ENCODE assay signal across 18 cellular contexts in the genomic region with DNA sequence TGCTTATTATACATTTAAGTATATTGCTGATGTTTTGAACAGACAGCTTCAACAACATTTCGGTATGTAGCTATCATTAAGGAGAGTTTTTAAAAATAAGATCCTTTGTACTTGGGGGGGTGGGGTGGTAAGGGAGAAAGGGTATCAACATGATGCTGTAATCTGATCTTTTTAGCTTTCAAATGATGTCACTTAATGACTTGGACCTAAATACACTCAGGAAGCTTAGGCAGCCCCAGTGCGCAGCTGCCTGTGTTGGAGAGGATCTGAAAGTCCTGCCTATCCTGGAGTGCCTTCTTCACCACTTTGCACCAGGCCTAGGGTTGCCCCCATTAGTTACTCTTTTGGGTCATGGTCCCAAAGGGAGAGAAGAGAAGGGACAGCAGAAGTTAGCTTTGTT. TPM values are rescaled to one million over a fixed set of nuclear protein-coding genes. Genes with fewer than 3 reads are reported as not detected.
DNase-seq lines count a peak whose midpoint lies in the region.
"Had no signal": no experiment of that assay in that cellular context is flagged by ENCODE, and none has a peak within 500 bp of the region (broad histone marks: within the 10 kb centered on the region; RNA-seq: fewer than 3 reads in every experiment).

No MANE protein-coding gene starts in this region.

- no peak overlapping the region for H2BK12ac ChIP-seq in mesenchymal stem cell (ENCODE audit: low read length in 2 of 2)

- no peak overlapping the region for H3K9ac ChIP-seq in mesenchymal stem cell (ENCODE audit: low read length)

- no peak overlapping the region for H4K8ac ChIP-seq in mesenchymal stem cell (ENCODE audit: low read length)

- no peak overlapping the region for H3K4me3 Mint-ChIP-seq in dendritic cell treated with granulocyte-macrophage colony-stimulating factor and Interleukin-4, amounts not matched to agents 40 ng/mL and 50 ng/mL, for 4 days
- H3K4me3 Mint-ChIP-seq: CD8-positive, alpha-beta memory T cell had no signal

- no peak overlapping the region for H4K91ac ChIP-seq in mesenchymal stem cell (ENCODE audit: low read length)

- H2BK15ac ChIP-seq in mesenchymal stem cell (ENCODE audit: low read depth, poor library complexity, severe bottlenecking): no peak overlapping the region

- H3K4me1 ChIP-seq in mesenchymal stem cell (ENCODE audit: control insufficient read depth, insufficient read depth, low read depth, low read length): peaks cover 7% of the 10 kb centered on the region

- H3K4me3 ChIP-seq in mesenchymal stem cell (ENCODE audit: insufficient read depth in 1 of 2, low read depth in 1 of 2, low read length in 2 of 2): no peak overlapping the region

- no peak overlapping the region for H2BK5ac ChIP-seq in mesenchymal stem cell (ENCODE audit: low read depth, low read length, poor library complexity, severe bottlenecking)

- no peaks in the 10 kb centered on the region for H3K36me3 Mint-ChIP-seq in dendritic cell treated with granulocyte-macrophage colony-stimulating factor and Interleukin-4, amounts not matched to agents 40 ng/mL and 50 ng/mL, for 4 days (ENCODE audit: low read depth)
- H3K36me3 Mint-ChIP-seq: activated naive CD4-positive, alpha-beta T cell treated with anti-CD3 and anti-CD28 coated beads, Interleukin-2, amount 50 U/mL, for 72 hours; CD8-positive, alpha-beta memory T cell had no signal

- no peak overlapping the region for H2AFZ ChIP-seq in mesenchymal stem cell (ENCODE audit: low read depth, low read length)

- H3K27me3 Mint-ChIP-seq in dendritic cell treated with granulocyte-macrophage colony-stimulating factor and Interleukin-4, amounts not matched to agents 40 ng/mL and 50 ng/mL, for 4 days: no peaks in the 10 kb centered on the region

- peak; percentile 36 for DNase-seq in DMS53 (lab: John Stamatoyannopoulos, UW)
- no peak for DNase-seq in DMS53 treated with DMSO at 0.1 percent for 48 hours (lab: John Stamatoyannopoulos, UW; ENCODE audit: unreplicated experiment)
- peak; percentile 35 for DNase-seq in NCI-H1092 (lab: John Stamatoyannopoulos, UW)
- DNase-seq in NCI-H510A (lab: John Stamatoyannopoulos, UW): peak; percentile 23
- no peak for DNase-seq in activated CD4-positive, alpha-beta T cell treated with anti-CD3 and anti-CD28 coated beads, Interleukin-2, amount 50 U/mL, for 4 hours
- no peak for DNase-seq in epidermal melanocyte (ENCODE audit: insufficient read length, low spot score)
- DNase-seq in mesenchymal stem cell: no peak
- DNase-seq: 8988T; activated CD4-positive, alpha-beta T cell treated with anti-CD3 and anti-CD28 coated beads for 48 hours; activated T-cell treated with anti-CD3 and anti-CD28 coated beads, Interleukin-2, amount 50 U/mL, for 1 hour; brain microvascular endothelial cell; CD8-positive, alpha-beta memory T cell; GF-D8; left colon; NCI-H446 treated with DMSO at 0.1 percent for 48 hours; T-helper 2 cell had no signal

- H3K4me1 Mint-ChIP-seq in dendritic cell treated with granulocyte-macrophage colony-stimulating factor and Interleukin-4, amounts not matched to agents 40 ng/mL and 50 ng/mL, for 4 days (ENCODE audit: low read depth): peaks cover 39% of the 10 kb centered on the region

- H2AK5ac ChIP-seq in mesenchymal stem cell (ENCODE audit: low read length, severe bottlenecking): no peak overlapping the region

- no peak overlapping the region for H3K23ac ChIP-seq in mesenchymal stem cell (ENCODE audit: low read length in 2 of 2)

- H3K18ac ChIP-seq in mesenchymal stem cell (ENCODE audit: low read depth in 1 of 2, low read length in 2 of 2): no peak overlapping the region

- peak overlapping the region; percentile 91 for H3K27ac Mint-ChIP-seq in dendritic cell treated with granulocyte-macrophage colony-stimulating factor and Interleukin-4, amounts not matched to agents 40 ng/mL and 50 ng/mL, for 4 days
- H3K27ac Mint-ChIP-seq: activated naive CD4-positive, alpha-beta T cell treated with anti-CD3 and anti-CD28 coated beads, Interleukin-2, amount 50 U/mL, for 72 hours had no signal

- H3K9me3 Mint-ChIP-seq in dendritic cell treated with granulocyte-macrophage colony-stimulating factor and Interleukin-4, amounts not matched to agents 40 ng/mL and 50 ng/mL, for 4 days: no peaks in the 10 kb centered on the region
- H3K9me3 Mint-ChIP-seq: activated naive CD4-positive, alpha-beta T cell treated with anti-CD3 and anti-CD28 coated beads, Interleukin-2, amount 50 U/mL, for 72 hours; CD8-positive, alpha-beta memory T cell had no signal

- H2BK120ac ChIP-seq in mesenchymal stem cell (ENCODE audit: low read depth, low read length): no peak overlapping the region

- 100% methylated on average over 2 of the region's 2 CpGs for WGBS in mesenchymal stem cell

- no peak overlapping the region for H3K4me2 ChIP-seq in mesenchymal stem cell (ENCODE audit: low read length, poor library complexity, severe bottlenecking)

- no peak overlapping the region for H3K14ac ChIP-seq in mesenchymal stem cell (ENCODE audit: low read length in 2 of 2)

- H3K9me3 ChIP-seq in mesenchymal stem cell (ENCODE audit: control insufficient read depth, low read length): no peaks in the 10 kb centered on the region

- no peaks in the 10 kb centered on the region for H3K79me1 ChIP-seq in mesenchymal stem cell (replicated peaks; ENCODE audit: low read length, poor library complexity, severe bottlenecking)

- intact Hi-C loops in dendritic cell treated with granulocyte-macrophage colony-stimulating factor and Interleukin-4, amounts not matched to agents 40 ng/mL and 50 ng/mL, for 4 days (cut with micrococcal nuclease): no loop called here

- no peak overlapping the region for H3K4ac ChIP-seq in mesenchymal stem cell (ENCODE audit: low read depth in 1 of 2, low read length in 2 of 2)

- no peaks in the 10 kb centered on the region for H3K36me3 ChIP-seq in mesenchymal stem cell (ENCODE audit: control insufficient read depth in 1 of 2, insufficient read depth in 2 of 2, low read depth in 1 of 2, low read length in 2 of 2)
- H3K36me3 ChIP-seq: brain microvascular endothelial cell had no signal

- peaks cover 4 to 10% of the 10 kb centered on the region in 2 experiments for H3K27me3 ChIP-seq in mesenchymal stem cell (ENCODE audit: control insufficient read depth in 1 of 2, insufficient read depth in 1 of 2, low read length in 2 of 2)
- H3K27me3 ChIP-seq: brain microvascular endothelial cell had no signal

- H3K27ac ChIP-seq in mesenchymal stem cell (ENCODE audit: low read length, poor library complexity, severe bottlenecking): no peak overlapping the region
- H3K27ac ChIP-seq: brain microvascular endothelial cell had no signal

RNA-seq across cellular contexts. Expression of a gene that starts 57.1 kb away (rescaled TPM):
- 21.2 TPM for polyA plus RNA-seq in mesenchymal stem cell (2013, experiment 1 of 2)
- 20.6 TPM for polyA plus RNA-seq in mesenchymal stem cell (2013, experiment 2 of 2)

Comparison
In these comparisons a context has a peak if more than half of its experiments do, and no peak if none do; other contexts are left out.
1. DNase-seq: peak in DMS53 (single experiment), NCI-H1092 (single experiment) and NCI-H510A (single experiment); none in DMS53 treated with DMSO at 0.1 percent for 48 hours (single experiment), activated CD4-positive, alpha-beta T cell treated with anti-CD3 and anti-CD28 coated beads, Interleukin-2, amount 50 U/mL, for 4 hours (0 of 2), epidermal melanocyte (single experiment) and mesenchymal stem cell (single experiment).